8 cellular contexts compared by ENCODE assay signal in the genomic region with DNA sequence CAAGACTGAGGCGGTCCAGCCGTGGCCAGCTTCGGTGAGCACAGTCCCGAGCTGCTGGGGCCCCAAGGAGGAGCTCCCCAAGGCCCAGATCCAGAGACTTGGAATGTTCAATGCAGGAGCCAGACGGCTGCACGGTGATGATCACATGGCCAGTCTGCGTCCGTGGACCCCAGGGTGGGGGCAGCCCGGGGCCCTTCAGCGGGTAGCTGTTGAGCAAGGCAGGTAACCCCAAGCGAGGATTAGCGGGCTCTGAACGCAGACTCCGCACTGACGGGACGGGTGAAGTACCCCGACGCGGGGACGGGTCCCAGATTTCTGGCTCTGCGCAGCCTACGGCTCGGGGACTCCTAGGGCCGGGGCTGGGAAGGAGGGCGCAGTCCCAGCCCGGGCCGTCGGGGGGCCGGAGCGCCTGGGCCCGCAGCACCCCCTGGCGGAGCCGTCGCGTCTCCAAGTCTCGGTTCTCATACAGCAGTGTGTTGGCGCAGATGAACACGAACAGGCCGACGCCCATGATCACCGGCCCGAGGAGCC. TPM values are rescaled to one million over a fixed set of nuclear protein-coding genes. Genes with fewer than 3 reads are reported as not detected.
DNase-seq lines count a peak whose midpoint lies in the region; ATAC-seq, FAIRE-seq and TF ChIP-seq lines count a peak whose summit lies in the region.

No MANE protein-coding gene starts in this region.

- no peak for ATAC-seq in HG02610 (IDR thresholded peaks at IDR 0.05; ENCODE audit: unreplicated experiment)
- ATAC-seq in HG02884 (IDR thresholded peaks at IDR 0.05; ENCODE audit: unreplicated experiment), result no peak

- H3K36me3 ChIP-seq in NT2/D1 (ENCODE audit: insufficient read depth, insufficient read length, low read length), result peaks cover 33% of the 10 kb centered on the region

- no peak for TF ChIP-seq POLR2A in GM12892 (IDR thresholded peaks at IDR 0.05; ENCODE audit: low read depth, low read length)

- peak overlapping the region; percentile 92 for H3K4me3 ChIP-seq in NT2/D1 (ENCODE audit: insufficient read length, low read depth)

- peaks cover 17% of the 10 kb centered on the region; the same call in 1 of the 2 replicates for H3K9me3 ChIP-seq in NT2/D1 (ENCODE audit: insufficient read depth, low read length)

- no peak for FAIRE-seq in GM12892 (lab: Jason Lieb, UNC)

- peaks cover 16% of the 10 kb centered on the region for H3K4me1 ChIP-seq in NT2/D1 (ENCODE audit: insufficient read depth, insufficient read length)

- DNase-seq in GM12892 (ENCODE audit: insufficient read length), result peak; percentile 75
- DNase-seq in NT2/D1 (ENCODE audit: low read depth, low spot score), result no peak
- DNase-seq in activated T-helper 9 cell treated with anti-CD3 and anti-CD28 coated beads, Interleukin-2, amount 50 U/mL, for 16 hours (ENCODE audit: low read depth), result peak; percentile 48
- DNase-seq in hepatic stellate cell (ENCODE audit: low spot score), result peak; percentile 50
- DNase-seq in stimulated activated CD4-positive, alpha-beta T cell treated with anti-CD3 and anti-CD28 coated beads, Interleukin-15, amount 100 ng/mL, for 48 hours (ENCODE audit: low read depth in 2 of 2), result peak; percentile 51 to 65
- DNase-seq in dedifferentiated amniotic fluid mesenchymal stem cell (ENCODE audit: extremely low spot score), result no peak

- H3K27me3 ChIP-seq in NT2/D1 (ENCODE audit: insufficient read depth, insufficient read length), result peaks cover 22% of the 10 kb centered on the region

- H3K9ac ChIP-seq in NT2/D1 (ENCODE audit: insufficient read length, low read depth), result peak overlapping the region; percentile 97

RNA-seq across cellular contexts. Expression of gene TMEM200B, which starts 2.7 kb away (rescaled TPM):
- polyA plus RNA-seq in GM12892 (2012; ENCODE audit: missing spikeins), result 0.11 TPM

Comparison
In these comparisons a context has a peak if more than half of its experiments do, and no peak if none do; other contexts are left out.
1. DNase-seq: peak in GM12892 (single experiment), activated T-helper 9 cell treated with anti-CD3 and anti-CD28 coated beads, Interleukin-2, amount 50 U/mL, for 16 hours (single experiment), hepatic stellate cell (single experiment) and stimulated activated CD4-positive, alpha-beta T cell treated with anti-CD3 and anti-CD28 coated beads, Interleukin-15, amount 100 ng/mL, for 48 hours (2 of 2); none in NT2/D1 (single experiment) and dedifferentiated amniotic fluid mesenchymal stem cell (single experiment).